ENCODE assay signal across 15 cellular contexts in the genomic region with DNA sequence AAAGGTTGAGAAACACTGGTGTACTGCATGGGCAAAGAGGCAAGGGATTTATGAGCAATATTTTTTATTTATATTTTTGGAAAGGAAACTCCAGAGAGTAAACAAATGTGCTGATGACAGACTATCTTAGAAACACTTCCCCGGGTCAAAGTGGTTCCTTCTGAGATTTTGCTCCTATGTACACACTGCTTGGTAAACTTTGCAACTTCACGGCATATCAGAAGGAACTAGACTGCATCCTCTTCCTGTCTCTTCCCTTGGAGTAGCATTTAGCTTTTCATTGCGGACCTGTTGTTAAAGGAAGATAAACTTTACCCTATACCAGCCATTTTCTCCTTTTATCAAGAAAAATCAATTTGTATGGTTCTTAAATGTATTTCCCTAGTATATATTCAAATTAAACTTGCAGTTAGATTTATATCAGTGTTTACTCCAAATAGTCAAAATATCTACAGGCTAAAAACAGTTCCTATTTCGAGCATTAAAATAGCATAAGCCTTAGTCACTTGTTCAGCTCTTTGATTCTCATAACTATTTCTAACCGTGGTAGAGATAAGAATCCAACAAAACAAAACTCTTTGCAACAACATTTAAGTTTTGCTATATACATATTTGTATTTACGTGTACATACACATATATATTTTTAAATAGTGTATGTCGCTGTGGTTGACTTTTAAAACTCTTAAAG. TPM values are rescaled to one million over a fixed set of nuclear protein-coding genes. Genes with fewer than 3 reads are reported as not detected.
A peak's percentile ranks its signal among the peaks of the same experiment; 100 is the strongest.
DNase-seq lines count a peak whose midpoint lies in the region; ATAC-seq, FAIRE-seq and TF ChIP-seq lines count a peak whose summit lies in the region.
"Had no signal": no experiment of that assay in that cellular context is flagged by ENCODE, and none has a peak within 500 bp of the region (broad histone marks: within the 10 kb centered on the region; RNA-seq: fewer than 3 reads in every experiment).

No MANE protein-coding gene starts in this region.

- H3K27me3 ChIP-seq in K562 (ENCODE audit: control insufficient read depth in 2 of 2, insufficient read depth in 2 of 2, low read length in 2 of 2), result no peaks in the 10 kb centered on the region
- no peaks in the 10 kb centered on the region for H3K27me3 ChIP-seq in effector memory CD4-positive, alpha-beta T cell (replicated peaks; ENCODE audit: control insufficient read depth, insufficient read depth, low read length, poor library complexity, severe bottlenecking)
- H3K27me3 ChIP-seq: BLaER1 treated with 17β-estradiol and CSF1 and Interleukin-3, amounts not matched to agents 10 nM and 100 nM; tibial nerve had no signal

- no peaks in the 10 kb centered on the region for H4K20me1 ChIP-seq in K562 (replicated peaks; ENCODE audit: control insufficient read depth, insufficient read depth, low read length)
- H4K20me1 ChIP-seq: BLaER1 treated with 17β-estradiol and CSF1 and Interleukin-3, amounts not matched to agents 10 nM and 100 nM had no signal

- ATAC-seq in K562 (no peak), left colon (peak; percentile 84), GM18870 (IDR thresholded peaks at IDR 0.05; ENCODE audit: unreplicated experiment) (no peak)

- no TSS peak for BruUV-seq in K562 (replicated peaks; lab: Mats Ljungman, UMichigan)

- H3K4me2 ChIP-seq in K562 (ENCODE audit: insufficient read depth, low read length), result no peak overlapping the region

- CTCF ChIA-PET in K562 (lab: Yijun Ruan, JAX; ENCODE audit: low intra/inter-chr PET ratio), result no interaction called here

- no peaks in the 10 kb centered on the region for H3K4me1 ChIP-seq in K562 (replicated peaks in 1 of 2; ENCODE audit: control insufficient read depth in 2 of 2, insufficient read depth in 2 of 2, low read length in 2 of 2)
- no peaks in the 10 kb centered on the region for H3K4me1 ChIP-seq in effector memory CD4-positive, alpha-beta T cell (ENCODE audit: control insufficient read depth, insufficient read depth, low read length, poor library complexity, severe bottlenecking)
- H3K4me1 ChIP-seq: tibial nerve had no signal

- no peak for TF ChIP-seq EP300 in K562 (IDR thresholded peaks at IDR 0.05; ENCODE audit: low read length)

- no peaks in the 10 kb centered on the region for H3K79me2 ChIP-seq in K562 (ENCODE audit: control insufficient read depth, insufficient read depth, low read length)

- TF ChIP-seq RAD21 in K562 (CRISPR knock-in tag; conservative IDR thresholded peaks at IDR 0.05 in 1 of 2, IDR thresholded peaks at IDR 0.05 in 1 of 2), result no peak

- no peaks in the 10 kb centered on the region for H3K36me3 ChIP-seq in K562 (ENCODE audit: control insufficient read depth, insufficient read depth, low read length)
- peaks cover 4% of the 10 kb centered on the region for H3K36me3 ChIP-seq in effector memory CD4-positive, alpha-beta T cell (ENCODE audit: control insufficient read depth, insufficient read depth, low read length)
- H3K36me3 ChIP-seq: BLaER1 treated with 17β-estradiol and CSF1 and Interleukin-3, amounts not matched to agents 10 nM and 100 nM had no signal

- H3K9me1 ChIP-seq in K562 (ENCODE audit: control insufficient read depth, insufficient read depth, low read length), result no peaks in the 10 kb centered on the region

- no peaks in the 10 kb centered on the region for H3K9me3 ChIP-seq in K562 (replicated peaks; ENCODE audit: control insufficient read depth, insufficient read depth, low read depth, low read length)
- no peaks in the 10 kb centered on the region for H3K9me3 ChIP-seq in effector memory CD4-positive, alpha-beta T cell (ENCODE audit: control insufficient read depth, low read length)
- H3K9me3 ChIP-seq: BLaER1 treated with 17β-estradiol and CSF1 and Interleukin-3, amounts not matched to agents 10 nM and 100 nM; tibial nerve had no signal

- POLR2A ChIA-PET in K562 (lab: Yijun Ruan, JAX), result no interaction called here

- 30% methylated on average over 6 of the region's 7 CpGs for WGBS in K562 (ENCODE audit: insufficient coverage, low coverage, missing lambda C conversion rate)

- no peak overlapping the region for H3K4me3 ChIP-seq in K562
- H3K4me3 ChIP-seq in effector memory CD4-positive, alpha-beta T cell (ENCODE audit: insufficient read depth, low read depth, low read length, poor library complexity, severe bottlenecking), result no peak overlapping the region
- H3K4me3 ChIP-seq: BLaER1 treated with 17β-estradiol and CSF1 and Interleukin-3, amounts not matched to agents 10 nM and 100 nM; SK-N-MC; skin epidermis; tibial nerve had no signal

- no peak for TF ChIP-seq CTCF in K562 (IDR thresholded peaks at IDR 0.05 in 2 of 3, conservative IDR thresholded peaks at IDR 0.05 in 1 of 3; ENCODE audit: insufficient read depth in 2 of 3, low read depth in 1 of 3, low read length in 3 of 3)

- in situ Hi-C loops in K562 (cut with MboI), result no loop called here

- peak; percentile 35 for DNase-seq in M059J (ENCODE audit: low read depth)
- no peak for DNase-seq in K562 (ENCODE audit: extremely low read depth in 1 of 4, low spot score in 3 of 4)
- no peak for DNase-seq in left colon
- DNase-seq in renal cortical epithelial cell (ENCODE audit: low read depth), result peak; percentile 32
- no peak for DNase-seq in effector memory CD4-positive, alpha-beta T cell
- no peak for DNase-seq in activated CD8-positive, alpha-beta memory T cell treated with anti-CD3 and anti-CD28 coated beads for 24 hours
- DNase-seq: central memory CD4-positive, alpha-beta T cell; midbrain; nucleus accumbens had no signal

- no peak for TF ChIP-seq POLR2A in K562 (conservative IDR thresholded peaks at IDR 0.05)

- H2AFZ ChIP-seq in K562 (ENCODE audit: low read depth, low read length), result no peak overlapping the region

- H3K9ac ChIP-seq in K562 (ENCODE audit: insufficient read depth in 1 of 2, low read depth in 2 of 2, low read length in 2 of 2), result no peak overlapping the region
- H3K9ac ChIP-seq: BLaER1 treated with 17β-estradiol and CSF1 and Interleukin-3, amounts not matched to agents 10 nM and 100 nM had no signal

- intact Hi-C loops in K562 (cut with micrococcal nuclease), result no loop called here
- intact Hi-C loops in left colon (cut with DNase I, micrococcal nuclease), result no loop called here

- no peak overlapping the region for H3K27ac ChIP-seq in K562 (ENCODE audit: extremely low read depth, low read depth, low read length)
- H3K27ac ChIP-seq in effector memory CD4-positive, alpha-beta T cell (ENCODE audit: insufficient read depth, low read length, poor library complexity, severe bottlenecking), result no peak overlapping the region
- H3K27ac ChIP-seq: BLaER1 treated with 17β-estradiol and CSF1 and Interleukin-3, amounts not matched to agents 10 nM and 100 nM; SK-N-MC; skin epidermis; tibial nerve had no signal

- FAIRE-seq in K562 (lab: Jason Lieb, UNC), result no peak
- FAIRE-seq: TTC549 had no signal

RNA-seq across cellular contexts. Expression of gene LRRC19, which starts 48.0 kb away (rescaled TPM):
- total RNA-seq in M059J (2014; rRNA removed; shearing (Covaris generic)), result not detected in 2 replicates
- not detected in 2 replicates for total RNA-seq in K562 (2011; cell fraction: chromatin; rRNA removed; ENCODE audit: low replicate concordance)
- not detected in 2 replicates for total RNA-seq in K562 (2011; cell fraction: nucleolus; rRNA removed)
- total RNA-seq in K562 (2011; cell fraction: nucleoplasm; rRNA removed), result not detected in 2 replicates
- total RNA-seq in K562 (2014; rRNA removed) (not detected in 2 replicates), K562 (2014; rRNA removed; fragmentation: Illumina TruSeq; extraction: Trizol) (not detected in 2 replicates), K562 (2015; rRNA removed; fragmentation: Illumina TruSeq; extraction: Trizol) (not detected in 2 replicates), K562 (2021) (not detected in 2 replicates), left colon (100 to 1,000 TPM in 1 of 2 donors, 10 to 100 TPM in 1; 98.5 to 116 TPM), renal cortical epithelial cell (0.20 TPM in 1 of 2 replicates, not detected in the other)
- polyA plus RNA-seq in K562 (2011; rRNA removed) (not detected in 2 replicates), K562 (2014; fragmentation: Illumina TruSeq; extraction: Trizol) (not detected in 2 replicates), K562 (2014; fragmentation: Nextera tagmentation; extraction: Ambion mirVana) (not detected), K562 (2014; rRNA removed) (not detected in 2 replicates)
- not detected in 2 replicates for polyA plus RNA-seq in K562 (2011; cell fraction: cytosol; rRNA removed)
- not detected in 2 replicates for polyA plus RNA-seq in K562 (2011; cell fraction: nucleus; rRNA removed)
- not detected in 2 replicates for polyA plus RNA-seq in K562 (2012)
- not detected in 2 replicates for polyA minus RNA-seq in K562 (2011; rRNA and poly(A)+ RNA removed)
- not detected in 2 replicates for polyA minus RNA-seq in K562 (2011; cell fraction: cytosol; rRNA and poly(A)+ RNA removed)
- polyA minus RNA-seq in K562 (2011; cell fraction: nucleus; rRNA and poly(A)+ RNA removed), result not detected in 2 replicates
- total RNA-seq: tibial nerve had no signal

RNA-seq across cellular contexts. Expression of gene TEK, which starts 55.5 kb away (rescaled TPM):
- 0.96 and 2.0 TPM in 2 replicates for total RNA-seq in M059J (2014; rRNA removed; shearing (Covaris generic))
- total RNA-seq in K562 (2011; cell fraction: chromatin; rRNA removed; ENCODE audit: low replicate concordance), result 0.11 and 0.12 TPM in 2 replicates
- total RNA-seq in K562 (2011; cell fraction: nucleolus; rRNA removed), result not detected in 2 replicates
- total RNA-seq in K562 (2011; cell fraction: nucleoplasm; rRNA removed), result not detected in 2 replicates
- 0.05 TPM in 1 of 2 replicates, not detected in the other for total RNA-seq in K562 (2014; rRNA removed)
- total RNA-seq in K562 (2014; rRNA removed; fragmentation: Illumina TruSeq; extraction: Trizol), result 0.04 and 0.10 TPM in 2 replicates
- 0.11 TPM in 2 replicates for total RNA-seq in K562 (2015; rRNA removed; fragmentation: Illumina TruSeq; extraction: Trizol)
- 0.07 and 0.16 TPM in 2 replicates for total RNA-seq in K562 (2021)
- polyA plus RNA-seq in K562 (2011; rRNA removed), result 0.03 TPM in 1 of 2 replicates, not detected in the other
- polyA plus RNA-seq in K562 (2011; cell fraction: cytosol; rRNA removed), result 0.01 TPM in 2 replicates
- 0.03 TPM in 2 replicates for polyA plus RNA-seq in K562 (2011; cell fraction: nucleus; rRNA removed)
- polyA plus RNA-seq in K562 (2012), result 0.03 and 0.04 TPM in 2 replicates
- polyA plus RNA-seq in K562 (2014; fragmentation: Illumina TruSeq; extraction: Trizol), result 0.03 and 0.04 TPM in 2 replicates
- polyA plus RNA-seq in K562 (2014; fragmentation: Nextera tagmentation; extraction: Ambion mirVana), result under 1 TPM; 0.06 to 0.13 TPM
- 0.07 and 0.11 TPM in 2 replicates for polyA plus RNA-seq in K562 (2014; rRNA removed)
- polyA minus RNA-seq in K562 (2011; rRNA and poly(A)+ RNA removed), result 0.11 TPM in 1 of 2 replicates, not detected in the other
- not detected in 2 replicates for polyA minus RNA-seq in K562 (2011; cell fraction: cytosol; rRNA and poly(A)+ RNA removed)
- under 0.01 TPM in 1 of 2 replicates, not detected in the other for polyA minus RNA-seq in K562 (2011; cell fraction: nucleus; rRNA and poly(A)+ RNA removed)
- 1 to 10 TPM; 2.4 to 4.2 TPM for total RNA-seq in left colon
- 0.15 and 0.35 TPM in 2 replicates for total RNA-seq in renal cortical epithelial cell

Comparison
In these comparisons a context has a peak if more than half of its experiments do, and no peak if none do; other contexts are left out.
1. DNase-seq: peak in M059J (single experiment) and renal cortical epithelial cell (single experiment); none in K562 (0 of 4), left colon (0 of 2), effector memory CD4-positive, alpha-beta T cell (0 of 3) and activated CD8-positive, alpha-beta memory T cell treated with anti-CD3 and anti-CD28 coated beads for 24 hours (single experiment).
2. RNA of gene LRRC19, which starts 48.0 kb away (total RNA-seq): 98.5 to 116 TPM in left colon; 0.20 TPM in renal cortical epithelial cell, not detected in M059J and not detected in K562; every median in the first group is over 10 times any median in the second.